In genomic region chr1:54965624-54966340, GRCh38 we compare ENCODE assay signal across 9 cellular contexts. TPM values are rescaled to one million over a fixed set of nuclear protein-coding genes. Genes with fewer than 3 reads are reported as not detected.
A peak's percentile ranks its signal among the peaks of the same experiment; 100 is the strongest.
DNase-seq lines count a peak whose midpoint lies in the region; ATAC-seq and TF ChIP-seq lines count a peak whose summit lies in the region.
"Had no signal": no experiment of that assay in that cellular context is flagged by ENCODE, and none has a peak within 500 bp of the region (broad histone marks: within the 10 kb centered on the region; RNA-seq: fewer than 3 reads in every experiment).

No MANE protein-coding gene starts in this region.

- H3K4me1 ChIP-seq in gastroesophageal sphincter: no peaks in the 10 kb centered on the region

- H3K27me3 ChIP-seq in gastroesophageal sphincter: peaks cover 16% of the 10 kb centered on the region
- H3K27me3 ChIP-seq in CD4-positive, alpha-beta T cell (ENCODE audit: control insufficient read depth, insufficient read depth, low read length): no peaks in the 10 kb centered on the region
- H3K27me3 ChIP-seq: ovary had no signal

- no peaks in the 10 kb centered on the region for H3K9me3 Mint-ChIP-seq in stimulated activated naive CD8-positive, alpha-beta T cell treated with anti-CD3 and anti-CD28 coated beads, Interleukin-15, amount 100 ng/mL, for 72 hours
- H3K9me3 Mint-ChIP-seq in CD4-positive, alpha-beta T cell: no peaks in the 10 kb centered on the region

- H3K4me3 ChIP-seq in gastroesophageal sphincter: no peak overlapping the region
- H3K4me3 ChIP-seq: ovary had no signal

- no peak overlapping the region for H3K27ac ChIP-seq in gastroesophageal sphincter
- H3K27ac ChIP-seq in CD4-positive, alpha-beta T cell (ENCODE audit: low read depth, low read length): no peak overlapping the region
- H3K27ac ChIP-seq: ovary had no signal

- no peak for TF ChIP-seq EP300 in gastroesophageal sphincter (IDR thresholded peaks at IDR 0.05)

- intact Hi-C loops in CD4-positive, alpha-beta T cell (cut with DNase I, micrococcal nuclease): no loop called here

- no peak for TF ChIP-seq POLR2A in gastroesophageal sphincter (IDR thresholded peaks at IDR 0.05)

- POLR2A ChIA-PET in CD4-positive, alpha-beta T cell (lab: Charles Lee): no interaction called here

- CTCF ChIA-PET in CD4-positive, alpha-beta T cell (lab: Charles Lee): no interaction called here

- H3K4me3 Mint-ChIP-seq in stimulated activated naive CD8-positive, alpha-beta T cell treated with anti-CD3 and anti-CD28 coated beads, Interleukin-15, amount 100 ng/mL, for 72 hours: no peak overlapping the region
- H3K4me3 Mint-ChIP-seq in CD4-positive, alpha-beta T cell: no peak overlapping the region

- no peaks in the 10 kb centered on the region for H3K36me3 ChIP-seq in gastroesophageal sphincter
- H3K36me3 ChIP-seq: ovary had no signal

- ATAC-seq in stimulated activated naive CD8-positive, alpha-beta T cell treated with anti-CD3 and anti-CD28 coated beads, Interleukin-15, amount 100 ng/mL, for 72 hours: peak; percentile 78
- ATAC-seq in stimulated activated naive CD8-positive, alpha-beta T cell treated with anti-CD3 and anti-CD28 coated beads, Interleukin-15, Interleukin-2, amounts not matched to agents 100 U/mL and 50 U/mL, for 24 hours: no peak
- ATAC-seq in HG03159 (IDR thresholded peaks at IDR 0.05; ENCODE audit: unreplicated experiment) (peak; percentile 96), gastroesophageal sphincter (peak; percentile 53)
- ATAC-seq in CD4-positive, alpha-beta T cell (ENCODE audit: poor library complexity): no peak

- WGBS in gastroesophageal sphincter (ENCODE audit: low coverage in 1 of 2), 2 donors: 36 to 58% methylated on average over 5 to 7 of the region's 7 CpGs

- H3K27ac Mint-ChIP-seq in stimulated activated naive CD8-positive, alpha-beta T cell treated with anti-CD3 and anti-CD28 coated beads, Interleukin-15, amount 100 ng/mL, for 72 hours: no peak overlapping the region
- H3K27ac Mint-ChIP-seq in CD4-positive, alpha-beta T cell: no peak overlapping the region

- peaks cover 7% of the 10 kb centered on the region for H3K4me1 Mint-ChIP-seq in stimulated activated naive CD8-positive, alpha-beta T cell treated with anti-CD3 and anti-CD28 coated beads, Interleukin-15, amount 100 ng/mL, for 72 hours
- H3K4me1 Mint-ChIP-seq in CD4-positive, alpha-beta T cell (ENCODE audit: low read depth): no peaks in the 10 kb centered on the region

- H3K27me3 Mint-ChIP-seq in stimulated activated naive CD8-positive, alpha-beta T cell treated with anti-CD3 and anti-CD28 coated beads, Interleukin-15, amount 100 ng/mL, for 72 hours: peaks cover 24% of the 10 kb centered on the region
- H3K27me3 Mint-ChIP-seq in CD4-positive, alpha-beta T cell: peaks cover 26% of the 10 kb centered on the region

- DNase-seq in stimulated activated naive CD8-positive, alpha-beta T cell treated with anti-CD3 and anti-CD28 coated beads, Interleukin-15, amount 100 ng/mL, for 72 hours: no peak
- no peak for DNase-seq in stimulated activated naive CD8-positive, alpha-beta T cell treated with anti-CD3 and anti-CD28 coated beads, Interleukin-15, Interleukin-2, amounts not matched to agents 100 U/mL and 50 U/mL, for 24 hours
- peak; percentile 95 for DNase-seq in SHP77 treated with DMSO at 0.1 percent for 48 hours (lab: John Stamatoyannopoulos, UW)
- no peak for DNase-seq in CD4-positive, alpha-beta T cell
- no peak for DNase-seq in NCI-H2171 (lab: John Stamatoyannopoulos, UW)
- DNase-seq in stimulated activated CD4-positive, alpha-beta T cell treated with anti-CD3 and anti-CD28 coated beads, Interleukin-4, amount 100 ng/mL, for 1 hour: no peak

- no peaks in the 10 kb centered on the region for H3K9me3 ChIP-seq in gastroesophageal sphincter
- no peaks in the 10 kb centered on the region for H3K9me3 ChIP-seq in CD4-positive, alpha-beta T cell (ENCODE audit: control insufficient read depth, low read length)
- H3K9me3 ChIP-seq: ovary had no signal

- H3K36me3 Mint-ChIP-seq in CD4-positive, alpha-beta T cell (ENCODE audit: low read depth): no peaks in the 10 kb centered on the region

- no peak for TF ChIP-seq CTCF in gastroesophageal sphincter (IDR thresholded peaks at IDR 0.05)
- no peak for TF ChIP-seq CTCF in CD4-positive, alpha-beta T cell (IDR thresholded peaks at IDR 0.05)

RNA-seq across cellular contexts. Expression of gene TMEM61, which starts 14.6 kb away (rescaled TPM):
- 1 to 10 TPM in 3 of 4 donors, not detected in 1; 1.5 to 2.5 (median 1.5) TPM for total RNA-seq in gastroesophageal sphincter
- not detected for total RNA-seq in CD4-positive, alpha-beta T cell

RNA-seq across cellular contexts. Expression of gene BSND, which starts 33.0 kb away (rescaled TPM):
- total RNA-seq in gastroesophageal sphincter: not detected
- not detected for total RNA-seq in CD4-positive, alpha-beta T cell

Comparison
In these comparisons a context has a peak if more than half of its experiments do, and no peak if none do; other contexts are left out.
1. ATAC-seq: peak in stimulated activated naive CD8-positive, alpha-beta T cell treated with anti-CD3 and anti-CD28 coated beads, Interleukin-15, amount 100 ng/mL, for 72 hours (single experiment), HG03159 (single experiment) and gastroesophageal sphincter (single experiment); none in stimulated activated naive CD8-positive, alpha-beta T cell treated with anti-CD3 and anti-CD28 coated beads, Interleukin-15, Interleukin-2, amounts not matched to agents 100 U/mL and 50 U/mL, for 24 hours (single experiment) and CD4-positive, alpha-beta T cell (single experiment).